Comparison of ENCODE assay signal across 8 cellular contexts in the genomic region with DNA sequence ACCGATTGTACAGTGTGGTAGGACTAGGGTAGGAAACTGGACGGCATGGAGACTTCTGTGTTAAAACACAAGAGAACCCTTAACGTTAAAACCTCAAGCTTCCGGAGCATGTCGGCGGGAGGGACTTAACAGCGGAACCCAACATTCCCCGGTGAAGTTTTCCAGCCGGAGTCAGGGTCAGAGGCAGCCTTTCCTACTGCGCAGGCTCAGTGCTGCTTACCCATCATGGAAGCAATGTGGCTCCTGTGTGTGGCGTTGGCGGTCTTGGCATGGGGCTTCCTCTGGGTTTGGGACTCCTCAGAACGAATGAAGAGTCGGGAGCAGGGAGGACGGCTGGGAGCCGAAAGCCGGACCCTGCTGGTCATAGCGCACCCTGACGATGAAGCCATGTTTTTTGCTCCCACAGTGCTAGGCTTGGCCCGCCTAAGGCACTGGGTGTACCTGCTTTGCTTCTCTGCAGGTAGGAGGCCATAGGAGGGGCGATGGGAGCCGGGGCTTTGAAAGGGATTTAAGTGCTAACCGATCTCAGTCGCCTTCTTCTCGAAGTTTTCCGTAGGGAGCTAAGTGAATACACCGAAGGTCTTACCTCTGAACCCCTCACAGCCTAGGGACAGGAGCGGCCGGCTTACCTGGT.
DNase-seq lines count a peak whose midpoint lies in the region; ATAC-seq and TF ChIP-seq lines count a peak whose summit lies in the region.

A gene (plus strand): TSS at position 209 of the 634 bp plus-strand sequence. CDS start 17 bp downstream, at position 226.

- CTCF ChIA-PET in GM10248 (lab: Yijun Ruan, JAX), result interaction anchor here (0.9 to 3.3 kb wide), 5 partner anchors 8 to 87 kb away, joined by 3 to 11 read pairs (median 5); no protein-coding TSS in a partner anchor

- H3K27ac Mint-ChIP-seq in central memory CD8-positive, alpha-beta T cell (ENCODE audit: low read depth), result peak within 1 kb of the TSS; percentile 93

- no peak for TF ChIP-seq CTCF in GM10248 (IDR thresholded peaks at IDR 0.05; ENCODE audit: control extremely low read depth, extremely low read depth, low read depth, missing control alignments)

- POLR2A ChIA-PET in GM10248 (lab: Yijun Ruan, JAX), result interaction anchor here (0.7 kb wide), 1 partner anchor 134 kb away, joined by 3 read pairs; no protein-coding TSS in a partner anchor

- H3K36me3 Mint-ChIP-seq in central memory CD8-positive, alpha-beta T cell (ENCODE audit: insufficient read depth), result peaks cover 12% of the 10 kb centered on the region

- H3K4me3 Mint-ChIP-seq in central memory CD8-positive, alpha-beta T cell, result peak within 1 kb of the TSS; percentile 89

- peaks cover 37% of the 10 kb centered on the region for H3K4me1 Mint-ChIP-seq in central memory CD8-positive, alpha-beta T cell

- H3K9me3 Mint-ChIP-seq in central memory CD8-positive, alpha-beta T cell, result no peaks in the 10 kb centered on the region

- peak; percentile 83 for DNase-seq in GM10248 (ENCODE audit: extremely low spot score)
- DNase-seq in NCI-H345 treated with DMSO at 0.1 percent for 48 hours (lab: John Stamatoyannopoulos, UW; ENCODE audit: unreplicated experiment), result peak; percentile 71
- peak; percentile 72 for DNase-seq in activated CD4-positive, CD25-positive, alpha-beta regulatory T cell treated with anti-CD3 and anti-CD28 coated beads, Interleukin-2, amount 50 U/mL, for 16 hours (ENCODE audit: low read depth, low spot score)
- DNase-seq in central memory CD8-positive, alpha-beta T cell (ENCODE audit: low spot score in 2 of 2), result peak; percentile 43 to 62
- peak; percentile 96 for DNase-seq in inferior parietal cortex (ENCODE audit: extremely low spot score)
- peak; percentile 91 for DNase-seq in smooth muscle cell of the brain vasculature (ENCODE audit: low read depth, low spot score)

- ATAC-seq in HG03045 (IDR thresholded peaks at IDR 0.05; ENCODE audit: unreplicated experiment) (peak; percentile 41), HG03175 (IDR thresholded peaks at IDR 0.05; ENCODE audit: unreplicated experiment) (no peak)
- ATAC-seq in central memory CD8-positive, alpha-beta T cell (replicated peaks; ENCODE audit: extremely low read depth, poor library complexity, severe bottlenecking), result peak; percentile 29

- H3K27me3 Mint-ChIP-seq in central memory CD8-positive, alpha-beta T cell, result no peaks in the 10 kb centered on the region
